ENCODE assay signal across 25 cellular contexts in genomic region chr2:71133603-71134002, GRCh38.
"Had no signal": no experiment of that assay in that cellular context is flagged by ENCODE, and none has a peak within 500 bp of the region (broad histone marks: within the 10 kb centered on the region; RNA-seq: fewer than 3 reads in every experiment).

No MANE protein-coding gene starts in this region.

- H3K4me3 ChIP-seq: colonic mucosa, esophagus squamous epithelium, gastroesophageal sphincter, heart right ventricle, left lung, lower lobe of right lung, mucosa of descending colon had no signal

- ATAC-seq: effector memory CD8-positive, alpha-beta T cell; esophagus mucosa; gastroesophageal sphincter; heart right ventricle; left cardiac atrium; left lung; left ventricle myocardium superior; lower lobe of right lung; mucosa of descending colon had no signal

- H3K27ac ChIP-seq: colonic mucosa, epithelial cell of prostate, esophagus squamous epithelium, gastroesophageal sphincter, heart right ventricle, left lung, lower lobe of right lung had no signal

- DNase-seq: colonic mucosa; cortex of kidney; effector CD8-positive, alpha-beta T cell; effector memory CD8-positive, alpha-beta T cell; endodermal cell; erythroblast; esophagus squamous epithelium; foreskin fibroblast; foreskin melanocyte; head of caudate nucleus; heart right ventricle; hippocampal formation; left cardiac atrium; left lung; left ventricle myocardium superior; lower lobe of right lung; mesenchymal stem cell; mucosa of descending colon; naive B cell had no signal

- H3K9me3 ChIP-seq: colonic mucosa, esophagus squamous epithelium, gastroesophageal sphincter, heart right ventricle, left lung, lower lobe of right lung, mucosa of descending colon had no signal

- FAIRE-seq: endometrium, islet of Langerhans, keratinocyte had no signal
